Comparison of ENCODE assay signal across 8 cellular contexts in the genomic region with DNA sequence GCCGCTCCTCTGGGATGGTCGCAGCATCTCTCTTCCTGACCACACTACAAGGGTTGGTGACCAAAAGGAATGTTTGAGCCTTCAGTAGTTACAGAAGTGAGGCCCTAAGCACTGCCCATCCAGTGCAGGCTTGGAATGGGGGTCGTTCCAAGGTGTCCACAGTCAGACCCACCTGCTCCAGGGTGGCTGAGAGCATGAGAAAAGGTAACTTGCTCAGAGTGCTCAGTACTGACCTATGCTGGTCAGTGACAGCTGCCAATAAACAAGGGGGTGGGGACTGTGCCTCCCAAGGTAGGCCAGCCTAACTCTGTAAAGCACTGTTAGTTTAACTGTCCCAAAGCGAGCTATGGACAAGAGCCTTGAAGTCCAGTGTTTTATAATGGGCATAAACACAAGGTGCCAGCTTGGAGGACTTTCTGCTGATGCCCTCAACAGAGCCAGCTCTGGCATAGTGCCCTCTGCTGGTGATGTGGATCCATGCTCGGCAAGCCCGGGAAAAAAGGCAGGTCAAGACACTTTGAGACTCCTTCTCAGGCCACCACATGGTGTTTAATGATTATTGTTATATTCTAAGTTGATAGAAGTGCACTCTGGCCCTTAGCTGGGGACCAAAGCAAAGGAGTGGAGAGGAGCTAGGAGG.
DNase-seq lines count a peak whose midpoint lies in the region; ATAC-seq and TF ChIP-seq lines count a peak whose summit lies in the region.

No MANE protein-coding gene starts in this region.

- DNase-seq in DND-41 (peak; percentile 72), T follicular helper cell (ENCODE audit: low read depth) (peak; percentile 32), astrocyte of the cerebellum (ENCODE audit: low read depth) (peak; percentile 18), hepatic stellate cell (ENCODE audit: low spot score) (peak; percentile 61)
- peak; percentile 41 for DNase-seq in stimulated activated CD4-positive, alpha-beta T cell treated with anti-CD3 and anti-CD28 coated beads, Interleukin-12 subunit alpha, Interleukin-12 subunit beta, amount 100 ng/mL, for 4 hours

- no peaks in the 10 kb centered on the region for H3K79me2 ChIP-seq in DND-41 (ENCODE audit: insufficient read depth, low read length)

- H3K27ac ChIP-seq in DND-41 (ENCODE audit: low read length): peak overlapping the region; percentile 55

- in situ Hi-C loops in astrocyte of the cerebellum (cut with HindIII; ENCODE audit: low sequenced_read_pairs): no loop called here

- no peak overlapping the region for H3K4me2 ChIP-seq in DND-41 (ENCODE audit: insufficient read depth, low read length)

- no peak overlapping the region for H2AFZ ChIP-seq in DND-41 (ENCODE audit: low read depth, low read length)

- H3K4me3 ChIP-seq in DND-41 (ENCODE audit: low read depth in 1 of 2, low read length in 2 of 2): no peak overlapping the region
- H3K4me3 ChIP-seq in astrocyte of the cerebellum (ENCODE audit: low read depth, low read length): no peak overlapping the region

- H3K4me1 ChIP-seq in DND-41 (ENCODE audit: insufficient read depth, low read length): peaks cover 11% of the 10 kb centered on the region

- TF ChIP-seq CTCF in DND-41 (IDR thresholded peaks at IDR 0.05; ENCODE audit: borderline replicate concordance, extremely low read depth, low read length, poor library complexity, severe bottlenecking): peak; percentile 91
- peak; percentile 98 for TF ChIP-seq CTCF in LNCAP (IDR thresholded peaks at IDR 0.05)
- peak; percentile 75 for TF ChIP-seq CTCF in astrocyte of the cerebellum (IDR thresholded peaks at IDR 0.05; ENCODE audit: low read depth, low read length, missing control alignments)

- H3K9me3 ChIP-seq in DND-41 (ENCODE audit: insufficient read depth, low read length, severe bottlenecking): no peaks in the 10 kb centered on the region

- ATAC-seq in DND-41 (ENCODE audit: insufficient read depth, low read depth) (peak; percentile 82), GM21526 (IDR thresholded peaks at IDR 0.05; ENCODE audit: low FRiP score, unreplicated experiment) (peak; percentile 85), HG02840 (IDR thresholded peaks at IDR 0.05; ENCODE audit: low FRiP score, unreplicated experiment) (no peak)

- H3K36me3 ChIP-seq in DND-41 (ENCODE audit: insufficient read depth, low read length): no peaks in the 10 kb centered on the region

- no peaks in the 10 kb centered on the region for H3K27me3 ChIP-seq in DND-41 (ENCODE audit: insufficient read depth, low read length, poor library complexity)

- H4K20me1 ChIP-seq in DND-41 (ENCODE audit: insufficient read depth, low read length): no peaks in the 10 kb centered on the region

- no peak overlapping the region for H3K9ac ChIP-seq in DND-41 (ENCODE audit: low read depth, low read length)

Comparison
In these comparisons a context has a peak if more than half of its experiments do, and no peak if none do; other contexts are left out.
1. DNase-seq: peak in every context shown above with its lines; median percentile 72 in DND-41; 61 in hepatic stellate cell; 41 in stimulated activated CD4-positive, alpha-beta T cell treated with anti-CD3 and anti-CD28 coated beads, Interleukin-12 subunit alpha, Interleukin-12 subunit beta, amount 100 ng/mL, for 4 hours; 32 in T follicular helper cell; 18 in astrocyte of the cerebellum.